ENCODE assay signal across 26 cellular contexts in genomic region chr6:140993515-140993914, GRCh38.
"Had no signal": no experiment of that assay in that cellular context is flagged by ENCODE, and none has a peak within 500 bp of the region (broad histone marks: within the 10 kb centered on the region; RNA-seq: fewer than 3 reads in every experiment).

No MANE protein-coding gene starts in this region.

- DNase-seq: natural killer cell; occipital lobe; ovary; posterior cingulate gyrus; psoas muscle; right cardiac atrium; right lobe of liver; sigmoid colon; small intestine; stimulated activated CD4-positive, alpha-beta T cell treated with anti-CD3 and anti-CD28 coated beads, Interleukin-15, amount 100 ng/mL, for 24 hours; stimulated activated CD4-positive, alpha-beta T cell treated with anti-CD3 and anti-CD28 coated beads, Interleukin-2, amount 100 ng/mL, for 24 hours; stimulated activated CD4-positive, alpha-beta T cell treated with anti-CD3 and anti-CD28 coated beads, Interleukin-2, amount 100 ng/mL, for 48 hours; stimulated activated CD4-positive, alpha-beta T cell treated with anti-CD3 and anti-CD28 coated beads, Interleukin-4, amount 100 ng/mL, for 24 hours; stimulated activated naive B cell treated with anti-CD40 and anti-IgM and Interleukin-4, amounts not matched to agents 10 μg/mL and 1 μg/mL and 100 μg/mL, for 72 hours; stimulated activated naive CD4-positive, alpha-beta T cell treated with Interleukin-2 at 50 U/mL for 16 hours; stomach; thyroid gland; trophoblast cell; upper lobe of left lung had no signal

- H3K4me1 ChIP-seq: neural progenitor cell, psoas muscle, right lobe of liver, sigmoid colon, stomach, upper lobe of left lung, vagina had no signal

- H3K9me3 ChIP-seq: ovary, right lobe of liver, sigmoid colon, thoracic aorta, thyroid gland, upper lobe of left lung, vagina had no signal

- H3K4me3 ChIP-seq: neural progenitor cell, ovary, psoas muscle, right lobe of liver, sigmoid colon, stomach, thoracic aorta, thyroid gland, tibial nerve, upper lobe of left lung, vagina had no signal

- H3K27ac ChIP-seq: neural progenitor cell, ovary, parathyroid adenoma, psoas muscle, right lobe of liver, sigmoid colon, stomach, thoracic aorta, thyroid gland, tibial nerve, upper lobe of left lung, vagina had no signal

- FAIRE-seq: urothelium cell line had no signal

- H3K36me3 ChIP-seq: neural progenitor cell, ovary, right lobe of liver, sigmoid colon, stomach, thoracic aorta, thyroid gland, tibial nerve, upper lobe of left lung, vagina had no signal

- H3K9ac ChIP-seq: neural progenitor cell, parathyroid adenoma had no signal

- ATAC-seq: natural killer cell; psoas muscle; right cardiac atrium; right lobe of liver; stimulated activated effector memory CD8-positive, alpha-beta T cell treated with anti-CD3 and anti-CD28 coated beads, Interleukin-12 subunit alpha, Interleukin-12 subunit beta, amount 100 ng/mL, for 72 hours; stimulated activated naive B cell treated with anti-CD40 and anti-IgM and Interleukin-4, amounts not matched to agents 10 μg/mL and 1 μg/mL and 100 μg/mL, for 72 hours had no signal
